30 cellular contexts compared by ENCODE assay signal in the genomic region with DNA sequence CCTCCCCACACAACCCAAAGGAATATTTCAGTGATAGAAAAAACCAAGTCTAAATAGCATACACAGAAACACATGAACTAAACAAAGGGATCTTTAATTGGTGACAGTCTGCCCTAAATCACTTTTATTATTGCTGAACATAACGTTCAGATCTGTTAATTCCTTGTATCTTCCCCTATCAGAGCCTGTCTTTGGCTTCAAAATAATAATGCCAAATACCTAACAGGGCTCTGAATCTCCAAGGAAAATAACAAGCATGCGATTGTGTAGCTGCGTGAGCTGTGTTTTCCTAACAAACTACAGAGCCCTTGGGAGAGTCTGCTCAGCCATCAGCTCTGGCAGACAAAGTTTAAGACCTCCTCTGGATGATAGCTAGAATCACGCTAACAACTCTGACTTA.
A peak's percentile ranks its signal among the peaks of the same experiment; 100 is the strongest.
DNase-seq lines count a peak whose midpoint lies in the region; FAIRE-seq and TF ChIP-seq lines count a peak whose summit lies in the region.
"Had no signal": no experiment of that assay in that cellular context is flagged by ENCODE, and none has a peak within 500 bp of the region (broad histone marks: within the 10 kb centered on the region; RNA-seq: fewer than 3 reads in every experiment).

No MANE protein-coding gene starts in this region.

- H3K27ac ChIP-seq in mesodermal cell (ENCODE audit: low read depth, low read length, severe bottlenecking) (peak overlapping the region; percentile 30), testis (peak overlapping the region; percentile 6 to 56)
- H3K27ac ChIP-seq: brain microvascular endothelial cell, esophagus squamous epithelium, SK-N-MC had no signal

- TF ChIP-seq POLR2A in testis (IDR thresholded peaks at IDR 0.05), result no peak

- TF ChIP-seq CTCF in testis (IDR thresholded peaks at IDR 0.05) (no peak), mesothelial cell of epicardium (IDR thresholded peaks at IDR 0.05; ENCODE audit: unreplicated experiment) (no peak)

- no peak overlapping the region for H3K27ac Mint-ChIP-seq in mesothelial cell of epicardium
- H3K27ac Mint-ChIP-seq: activated CD4-positive, alpha-beta T cell treated with anti-CD3 and anti-CD28 coated beads for 36 hours; activated naive CD8-positive, alpha-beta T cell treated with anti-CD3 and anti-CD28 coated beads, Interleukin-2, amount 50 U/mL, for 24 hours; B cell; stimulated activated naive CD8-positive, alpha-beta T cell treated with anti-CD3 and anti-CD28 coated beads, Interleukin-15, Interleukin-2, amounts not matched to agents 100 ng/mL and 50 ng/mL, for 24 hours; type B pancreatic cell had no signal

- peaks cover 12% of the 10 kb centered on the region for H3K4me1 Mint-ChIP-seq in mesothelial cell of epicardium
- H3K4me1 Mint-ChIP-seq: activated CD4-positive, alpha-beta T cell treated with anti-CD3 and anti-CD28 coated beads for 36 hours; activated naive CD8-positive, alpha-beta T cell treated with anti-CD3 and anti-CD28 coated beads, Interleukin-2, amount 50 U/mL, for 24 hours; B cell had no signal

- H3K4me1 ChIP-seq in mesodermal cell (ENCODE audit: control insufficient read depth, insufficient read depth, low read length, poor library complexity, severe bottlenecking) (peaks cover 5% of the 10 kb centered on the region), testis (peaks cover 5% of the 10 kb centered on the region)

- H3K4me3 Mint-ChIP-seq in mesothelial cell of epicardium, result no peak overlapping the region
- H3K4me3 Mint-ChIP-seq: activated CD4-positive, alpha-beta T cell treated with anti-CD3 and anti-CD28 coated beads for 36 hours; activated naive CD8-positive, alpha-beta T cell treated with anti-CD3 and anti-CD28 coated beads, Interleukin-2, amount 50 U/mL, for 24 hours; B cell; H9; stimulated activated naive CD8-positive, alpha-beta T cell treated with anti-CD3 and anti-CD28 coated beads, Interleukin-15, Interleukin-2, amounts not matched to agents 100 ng/mL and 50 ng/mL, for 24 hours; type B pancreatic cell had no signal

- intact Hi-C loops in testis (cut with DNase I; ENCODE audit: low total_unique reads), result no loop called here

- peak; percentile 74 for FAIRE-seq in endometrium (lab: Jason Lieb, UNC)
- FAIRE-seq: colon, GM12878, HepG2, kidney had no signal

- DNase-seq in NCI-H748 (lab: John Stamatoyannopoulos, UW; ENCODE audit: unreplicated experiment), result peak; percentile 49
- no peak for DNase-seq in NCI-H748 treated with DMSO at 0.1 percent for 48 hours (lab: John Stamatoyannopoulos, UW)
- DNase-seq in testis, result peak; percentile 23
- DNase-seq in NCI-H2171 (lab: John Stamatoyannopoulos, UW), result no peak
- no peak for DNase-seq in HK-2 (ENCODE audit: unreplicated experiment)
- DNase-seq in mesothelial cell of epicardium (ENCODE audit: low spot score in 2 of 2, unreplicated experiment in 2 of 2), result no peak
- DNase-seq: 8988T; activated CD4-positive, alpha-beta T cell treated with anti-CD3 and anti-CD28 coated beads for 36 hours; activated CD8-positive, alpha-beta memory T cell treated with anti-CD3 and anti-CD28 coated beads for 24 hours; activated gamma-delta T cell; activated naive CD8-positive, alpha-beta T cell treated with anti-CD3 and anti-CD28 coated beads, Interleukin-2, amount 50 U/mL, for 24 hours; activated T-cell treated with anti-CD3 and anti-CD28 coated beads, Interleukin-2, amount 50 U/mL, for 1 hour; brain microvascular endothelial cell; DND-41; esophagus squamous epithelium; H9; kidney; NCI-H1694 treated with DMSO at 0.1 percent for 48 hours; NCI-H526 treated with DMSO at 0.1 percent for 48 hours; stimulated activated CD4-positive, alpha-beta T cell treated with anti-CD3 and anti-CD28 coated beads, Interleukin-15, amount 100 ng/mL, for 24 hours; T-helper 2 cell had no signal

- no peaks in the 10 kb centered on the region for H3K9me3 Mint-ChIP-seq in mesothelial cell of epicardium
- H3K9me3 Mint-ChIP-seq: H9; stimulated activated naive CD8-positive, alpha-beta T cell treated with anti-CD3 and anti-CD28 coated beads, Interleukin-15, Interleukin-2, amounts not matched to agents 100 ng/mL and 50 ng/mL, for 24 hours; type B pancreatic cell had no signal

- H3K36me3 ChIP-seq in mesodermal cell (ENCODE audit: control insufficient read depth, insufficient read depth, low read length), result no peaks in the 10 kb centered on the region
- no peaks in the 10 kb centered on the region for H3K36me3 ChIP-seq in testis (ENCODE audit: low read depth, missing control alignments)
- H3K36me3 ChIP-seq: brain microvascular endothelial cell, esophagus squamous epithelium had no signal

- 53 to 70% methylated on average over 2 of the region's 4 CpGs for WGBS in mesodermal cell (ENCODE audit: insufficient coverage in 2 of 2), 2 experiments
- WGBS in testis, 2 donors, result 34 to 36% methylated on average over 4 of the region's 4 CpGs

- no peaks in the 10 kb centered on the region for H3K36me3 Mint-ChIP-seq in mesothelial cell of epicardium

- no peaks in the 10 kb centered on the region for H3K27me3 Mint-ChIP-seq in mesothelial cell of epicardium (ENCODE audit: low read depth)
- H3K27me3 Mint-ChIP-seq: activated CD4-positive, alpha-beta T cell treated with anti-CD3 and anti-CD28 coated beads for 36 hours; activated naive CD8-positive, alpha-beta T cell treated with anti-CD3 and anti-CD28 coated beads, Interleukin-2, amount 50 U/mL, for 24 hours; B cell; stimulated activated naive CD8-positive, alpha-beta T cell treated with anti-CD3 and anti-CD28 coated beads, Interleukin-15, Interleukin-2, amounts not matched to agents 100 ng/mL and 50 ng/mL, for 24 hours; type B pancreatic cell had no signal

- H3K9me3 ChIP-seq in mesodermal cell (ENCODE audit: control insufficient read depth, low read length) (no peaks in the 10 kb centered on the region), testis (no peaks in the 10 kb centered on the region)
- H3K9me3 ChIP-seq: esophagus squamous epithelium had no signal

- no peaks in the 10 kb centered on the region for H3K27me3 ChIP-seq in testis
- H3K27me3 ChIP-seq: brain microvascular endothelial cell, esophagus squamous epithelium had no signal

- H3K4me3 ChIP-seq in mesodermal cell (ENCODE audit: extremely low read depth, insufficient read depth, low read length, poor library complexity, severe bottlenecking) (no peak overlapping the region), testis (no peak overlapping the region)
- H3K4me3 ChIP-seq: esophagus squamous epithelium, GM12878, SK-N-MC had no signal

Comparison
In these comparisons a context has a peak if more than half of its experiments do, and no peak if none do; other contexts are left out.
1. DNase-seq: peak in NCI-H748 (single experiment) and testis (single experiment); none in NCI-H748 treated with DMSO at 0.1 percent for 48 hours (single experiment), NCI-H2171 (single experiment), HK-2 (single experiment) and mesothelial cell of epicardium (0 of 2).